ENCODE assay signal across 31 cellular contexts in the genomic region with DNA sequence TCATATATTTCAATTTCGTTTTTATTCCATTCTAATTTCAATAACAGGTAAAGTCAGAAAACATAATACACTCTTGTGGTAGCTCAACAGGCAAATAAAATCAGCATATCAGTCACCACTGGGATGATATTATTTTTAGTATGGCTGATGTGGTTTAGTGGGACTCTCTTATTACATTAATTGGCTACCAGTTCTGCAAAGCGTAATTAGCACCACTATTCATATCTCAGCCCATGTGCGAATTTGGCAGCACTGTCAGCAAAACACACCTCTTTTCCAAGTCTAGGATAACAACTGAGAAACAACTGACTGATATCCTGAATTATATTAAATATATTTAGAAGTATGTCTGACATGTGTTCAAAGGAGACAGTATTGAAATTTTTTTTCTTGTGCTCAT.
"Had no signal": no experiment of that assay in that cellular context is flagged by ENCODE, and none has a peak within 500 bp of the region (broad histone marks: within the 10 kb centered on the region; RNA-seq: fewer than 3 reads in every experiment).

No MANE protein-coding gene starts in this region.

- H3K27me3 ChIP-seq: brain microvascular endothelial cell, dorsolateral prefrontal cortex, esophagus muscularis mucosa, foreskin keratinocyte, gastroesophageal sphincter had no signal

- H3K27me3 Mint-ChIP-seq: activated CD8-positive, alpha-beta T cell treated with anti-CD3 and anti-CD28 coated beads for 36 hours; activated naive CD8-positive, alpha-beta T cell; activated T-helper 17 cell treated with anti-CD3 and anti-CD28 coated beads, Interleukin-2, amount 50 U/mL, for 72 hours; central memory CD8-positive, alpha-beta T cell; dendritic cell treated with granulocyte-macrophage colony-stimulating factor and Interleukin-4, amounts not matched to agents 40 ng/mL and 50 ng/mL, for 4 days; T-helper 17 cell had no signal

- H3K9me3 Mint-ChIP-seq: dendritic cell treated with granulocyte-macrophage colony-stimulating factor and Interleukin-4, amounts not matched to agents 40 ng/mL and 50 ng/mL, for 4 days had no signal

- DNase-seq: activated B cell treated with CpG ODN at 0.5 μM for 24 hours; activated CD4-positive, alpha-beta T cell treated with anti-CD3 and anti-CD28 coated beads for 48 hours; activated CD4-positive, alpha-beta T cell treated with anti-CD3 and anti-CD28 coated beads, Interleukin-2, amount 50 U/mL, for 1 hour; activated CD4-positive, alpha-beta T cell treated with anti-CD3 and anti-CD28 coated beads, Interleukin-2, amount 50 U/mL, for 48 hours; activated CD8-positive, alpha-beta memory T cell treated with anti-CD3 and anti-CD28 coated beads for 24 hours; activated CD8-positive, alpha-beta T cell treated with anti-CD3 and anti-CD28 coated beads for 36 hours; activated effector memory CD4-positive, alpha-beta T cell treated with Interleukin-2 at 50 U/mL for 16 hours; activated gamma-delta T cell treated with Interleukin-2 at 50 U/mL for 16 hours; activated naive CD4-positive, alpha-beta T cell treated with anti-CD3 and anti-CD28 coated beads, Interleukin-2, amount 50 U/mL, for 16 hours; activated naive CD4-positive, alpha-beta T cell treated with Interleukin-2 at 50 U/mL for 16 hours; activated T-cell treated with anti-CD3 and anti-CD28 coated beads, Interleukin-2, amount 50 U/mL, for 4 hours; amniotic stem cell; anterior cingulate cortex; brain microvascular endothelial cell; dorsolateral prefrontal cortex; effector memory CD4-positive, alpha-beta T cell; erythroblast; foreskin keratinocyte; T-helper 1 cell; T-helper 17 cell; T1000; WERI-Rb-1 had no signal

- H3K4me1 Mint-ChIP-seq: activated B cell treated with CpG ODN at 0.5 μM for 24 hours; activated T-helper 17 cell treated with anti-CD3 and anti-CD28 coated beads, Interleukin-2, amount 50 U/mL, for 72 hours; central memory CD8-positive, alpha-beta T cell; T-helper 17 cell had no signal

- H3K36me3 ChIP-seq: brain microvascular endothelial cell, esophagus muscularis mucosa, gastroesophageal sphincter, WERI-Rb-1 had no signal

- H3K4me1 ChIP-seq: foreskin keratinocyte had no signal

- ATAC-seq: activated CD4-positive, CD25-positive, alpha-beta regulatory T cell treated with anti-CD3 and anti-CD28 coated beads, Interleukin-2, amount 50 U/mL, for 24 hours; activated CD8-positive, alpha-beta T cell treated with anti-CD3 and anti-CD28 coated beads for 36 hours; activated T-cell treated with anti-CD3 and anti-CD28 coated beads, Interleukin-2, amount 50 U/mL, for 4 hours; activated T-helper 17 cell treated with anti-CD3 and anti-CD28 coated beads, Interleukin-2, amount 50 U/mL, for 72 hours; foreskin keratinocyte; gastroesophageal sphincter; T-helper 17 cell had no signal

- H3K4me3 ChIP-seq: coronary artery, dorsolateral prefrontal cortex, esophagus muscularis mucosa, gastroesophageal sphincter had no signal

- H3K4me3 Mint-ChIP-seq: activated B cell treated with CpG ODN at 0.5 μM for 24 hours; activated CD8-positive, alpha-beta T cell treated with anti-CD3 and anti-CD28 coated beads for 36 hours; activated naive CD8-positive, alpha-beta T cell; activated T-cell treated with anti-CD3 and anti-CD28 coated beads, Interleukin-2, amount 50 U/mL, for 4 hours; activated T-helper 17 cell treated with anti-CD3 and anti-CD28 coated beads, Interleukin-2, amount 50 U/mL, for 72 hours; central memory CD8-positive, alpha-beta T cell; dendritic cell treated with granulocyte-macrophage colony-stimulating factor and Interleukin-4, amounts not matched to agents 40 ng/mL and 50 ng/mL, for 4 days; T-helper 17 cell; T-helper 2 cell treated with Interferon-gamma antibody and Interleukin-4, amounts not matched to agents 5 μg/mL and 100 μg/mL, for 36 hours had no signal

- H3K27ac Mint-ChIP-seq: activated B cell treated with CpG ODN at 0.5 μM for 24 hours; activated CD8-positive, alpha-beta T cell treated with anti-CD3 and anti-CD28 coated beads for 36 hours; activated naive CD8-positive, alpha-beta T cell; activated T-helper 17 cell treated with anti-CD3 and anti-CD28 coated beads, Interleukin-2, amount 50 U/mL, for 72 hours; dendritic cell treated with granulocyte-macrophage colony-stimulating factor and Interleukin-4, amounts not matched to agents 40 ng/mL and 50 ng/mL, for 4 days; T-helper 17 cell; T-helper 2 cell treated with Interferon-gamma antibody and Interleukin-4, amounts not matched to agents 5 μg/mL and 100 μg/mL, for 36 hours had no signal

- H3K36me3 Mint-ChIP-seq: activated naive CD8-positive, alpha-beta T cell had no signal

- H3K9me3 ChIP-seq: esophagus muscularis mucosa had no signal

- H3K27ac ChIP-seq: brain microvascular endothelial cell, coronary artery, dorsolateral prefrontal cortex, esophagus muscularis mucosa, foreskin keratinocyte, gastroesophageal sphincter, WERI-Rb-1 had no signal
